Comparison of ENCODE assay signal across 11 cellular contexts in genomic region chr2:54618646-54619565, GRCh38.
DNase-seq lines count a peak whose midpoint lies in the region; ATAC-seq and TF ChIP-seq lines count a peak whose summit lies in the region.
"Had no signal": no experiment of that assay in that cellular context is flagged by ENCODE, and none has a peak within 500 bp of the region (broad histone marks: within the 10 kb centered on the region; RNA-seq: fewer than 3 reads in every experiment).

No MANE protein-coding gene starts in this region.

- no peaks in the 10 kb centered on the region for H3K9me3 ChIP-seq in stomach smooth muscle (ENCODE audit: control insufficient read depth in 2 of 2, low read length in 2 of 2)

- no peak for TF ChIP-seq POLR2A in NB4 (IDR thresholded peaks at IDR 0.05; ENCODE audit: extremely low read depth, insufficient read length)

- H3K27me3 Mint-ChIP-seq in activated naive CD8-positive, alpha-beta T cell treated with anti-CD3 and anti-CD28 coated beads, Interleukin-2, amount 10 ng/mL, durations not matched to agents 7 days and 5 days = no peaks in the 10 kb centered on the region

- peaks cover 40% of the 10 kb centered on the region for H3K4me1 ChIP-seq in stomach smooth muscle (ENCODE audit: control insufficient read depth, insufficient read depth, low read length)

- POLR2A ChIA-PET in activated naive CD8-positive, alpha-beta T cell treated with anti-CD3 and anti-CD28 coated beads, Interleukin-2, amount 10 ng/mL, durations not matched to agents 7 days and 5 days (lab: Charles Lee) = interaction anchor here (0.7 kb wide), 1 partner anchor 19 kb away, joined by 3 read pairs; no protein-coding TSS in a partner anchor

- H3K27me3 ChIP-seq in stomach smooth muscle (ENCODE audit: control insufficient read depth in 1 of 2, insufficient read depth in 2 of 2, low read length in 2 of 2) = no peaks in the 10 kb centered on the region

- no peak overlapping the region for H3K4me3 Mint-ChIP-seq in activated naive CD8-positive, alpha-beta T cell treated with anti-CD3 and anti-CD28 coated beads, Interleukin-2, amount 10 ng/mL, durations not matched to agents 7 days and 5 days

- H3K4me1 Mint-ChIP-seq in activated naive CD8-positive, alpha-beta T cell treated with anti-CD3 and anti-CD28 coated beads, Interleukin-2, amount 10 ng/mL, durations not matched to agents 7 days and 5 days = peaks cover 9% of the 10 kb centered on the region

- peaks cover 53% of the 10 kb centered on the region for H3K36me3 Mint-ChIP-seq in activated naive CD8-positive, alpha-beta T cell treated with anti-CD3 and anti-CD28 coated beads, Interleukin-2, amount 10 ng/mL, durations not matched to agents 7 days and 5 days

- H3K9me3 Mint-ChIP-seq in activated naive CD8-positive, alpha-beta T cell treated with anti-CD3 and anti-CD28 coated beads, Interleukin-2, amount 10 ng/mL, durations not matched to agents 7 days and 5 days = no peaks in the 10 kb centered on the region

- H3K4me3 ChIP-seq in NB4 (ENCODE audit: low read depth, low read length) = no peak overlapping the region
- H3K4me3 ChIP-seq in stomach smooth muscle (ENCODE audit: low read length in 2 of 2) = peak overlapping the region in 1 of 2 donors; percentile 8

- ATAC-seq in activated naive CD8-positive, alpha-beta T cell treated with anti-CD3 and anti-CD28 coated beads, Interleukin-2, amount 10 ng/mL, durations not matched to agents 7 days and 5 days (ENCODE audit: low read depth) = no peak
- no peak for ATAC-seq in GM18858 (IDR thresholded peaks at IDR 0.05; ENCODE audit: unreplicated experiment)
- ATAC-seq in GM21528 (IDR thresholded peaks at IDR 0.05; ENCODE audit: low FRiP score, unreplicated experiment) = no peak

- peaks cover 27 to 38% of the 10 kb centered on the region in 2 donors for H3K36me3 ChIP-seq in stomach smooth muscle (ENCODE audit: control insufficient read depth in 2 of 2, insufficient read depth in 2 of 2, low read length in 2 of 2)

- H3K27ac Mint-ChIP-seq in activated naive CD8-positive, alpha-beta T cell treated with anti-CD3 and anti-CD28 coated beads, Interleukin-2, amount 10 ng/mL, durations not matched to agents 7 days and 5 days = peak overlapping the region; percentile 52

- DNase-seq in NB4 (ENCODE audit: low read depth) = peak; percentile 32
- no peak for DNase-seq in activated naive CD8-positive, alpha-beta T cell treated with anti-CD3 and anti-CD28 coated beads, Interleukin-2, amount 10 ng/mL, durations not matched to agents 7 days and 5 days
- peak; percentile 43 for DNase-seq in left kidney (ENCODE audit: low read depth, low spot score)
- DNase-seq in NCI-H146 (lab: John Stamatoyannopoulos, UW) = no peak
- DNase-seq in NAMALWA (ENCODE audit: low spot score) = no peak
- DNase-seq: amygdala, NCI-H2081 treated with DMSO at 0.1 percent for 48 hours, SW 1271 had no signal

- TF ChIP-seq CTCF in NB4 (IDR thresholded peaks at IDR 0.05; ENCODE audit: low read depth, low read length) = no peak

- no peak overlapping the region for H3K9ac ChIP-seq in stomach smooth muscle (ENCODE audit: low read length in 2 of 2)

- H3K27ac ChIP-seq in stomach smooth muscle (ENCODE audit: low read length) = peak overlapping the region; percentile 43

Comparison
In these comparisons a context has a peak if more than half of its experiments do, and no peak if none do; other contexts are left out.
1. DNase-seq: peak in NB4 (single experiment) and left kidney (single experiment); none in activated naive CD8-positive, alpha-beta T cell treated with anti-CD3 and anti-CD28 coated beads, Interleukin-2, amount 10 ng/mL, durations not matched to agents 7 days and 5 days (single experiment), NCI-H146 (single experiment) and NAMALWA (single experiment).